ENCODE assay signal across 33 cellular contexts in the genomic region with DNA sequence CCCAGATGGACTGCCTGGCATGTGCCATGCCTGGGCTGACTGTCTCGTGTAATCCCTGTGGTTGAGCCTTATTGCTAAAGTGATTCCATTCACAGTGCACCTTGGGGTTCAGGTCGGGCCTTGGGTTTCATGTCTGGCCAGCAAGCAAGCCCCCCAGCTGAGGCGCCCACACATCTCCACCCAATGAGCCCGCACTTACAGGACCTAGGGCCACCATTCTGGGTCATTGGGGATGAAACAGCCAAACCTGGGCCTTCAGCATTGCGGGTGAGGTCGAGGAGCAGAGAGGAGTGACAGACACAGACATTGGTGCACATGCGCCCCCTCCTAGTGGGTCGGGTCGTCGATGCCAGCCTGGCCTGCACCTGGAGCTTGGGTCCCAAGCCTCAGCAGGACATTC. TPM values are rescaled to one million over a fixed set of nuclear protein-coding genes. Genes with fewer than 3 reads are reported as not detected.
"Had no signal": no experiment of that assay in that cellular context is flagged by ENCODE, and none has a peak within 500 bp of the region (broad histone marks: within the 10 kb centered on the region; RNA-seq: fewer than 3 reads in every experiment).

No MANE protein-coding gene starts in this region.

- FAIRE-seq: endometrium, islet of Langerhans, keratinocyte had no signal

- H3K27me3 ChIP-seq: colonic mucosa had no signal

- H3K4me3 ChIP-seq: colonic mucosa, esophagus squamous epithelium, gastrocnemius medialis, heart right ventricle, left lung, lower lobe of right lung, mucosa of descending colon had no signal

- ATAC-seq: effector memory CD8-positive, alpha-beta T cell; esophagus mucosa; gastrocnemius medialis; heart right ventricle; left cardiac atrium; left lung; left ventricle myocardium superior; lower lobe of right lung; mucosa of descending colon had no signal

- H3K36me3 ChIP-seq: colonic mucosa, esophagus squamous epithelium, gastrocnemius medialis, heart right ventricle, left lung, lower lobe of right lung had no signal

- DNase-seq: colonic mucosa; cortex of kidney; effector CD8-positive, alpha-beta T cell; effector memory CD8-positive, alpha-beta T cell; endodermal cell; erythroblast; esophagus squamous epithelium; foreskin fibroblast; foreskin melanocyte; gastrocnemius medialis; glutamatergic neuron; head of caudate nucleus; heart right ventricle; hippocampal formation; left cardiac atrium; left lung; left ventricle myocardium superior; mesenchymal stem cell; naive B cell had no signal

- H3K27ac ChIP-seq: colonic mucosa, epithelial cell of prostate, esophagus squamous epithelium, gastrocnemius medialis, heart right ventricle, left lung, lower lobe of right lung had no signal

- H3K4me1 ChIP-seq: colonic mucosa, gastrocnemius medialis, left lung, lower lobe of right lung had no signal

- H3K9me3 ChIP-seq: colonic mucosa, gastrocnemius medialis, lower lobe of right lung had no signal

RNA-seq across cellular contexts. Expression of a gene that starts 48.0 kb away (rescaled TPM):
- total RNA-seq: dermis microvascular lymphatic vessel endothelial cell, esophagus mucosa, glomerular endothelial cell, kidney epithelial cell, left ventricle myocardium superior, lower leg skin, lung microvascular endothelial cell, mesothelial cell of epicardium, myocyte had no signal
- polyA plus RNA-seq: keratinocyte had no signal
